16 cellular contexts compared by ENCODE assay signal in genomic region chr5:74286734-74287705, GRCh38.
DNase-seq lines count a peak whose midpoint lies in the region; ATAC-seq and TF ChIP-seq lines count a peak whose summit lies in the region.
"Had no signal": no experiment of that assay in that cellular context is flagged by ENCODE, and none has a peak within 500 bp of the region (broad histone marks: within the 10 kb centered on the region; RNA-seq: fewer than 3 reads in every experiment).

No MANE protein-coding gene starts in this region.

- no peaks in the 10 kb centered on the region for H3K27me3 Mint-ChIP-seq in chondrocyte (ENCODE audit: low read depth)
- H3K27me3 Mint-ChIP-seq in stimulated activated memory B cell treated with anti-CD40 and anti-IgM and Interleukin-4, amounts not matched to agents 10 μg/mL and 1 μg/mL and 100 μg/mL, for 72 hours: peaks cover 19% of the 10 kb centered on the region

- no peak for ATAC-seq in gastrocnemius medialis
- ATAC-seq in GM19463 (IDR thresholded peaks at IDR 0.05; ENCODE audit: unreplicated experiment): no peak
- ATAC-seq in stimulated activated memory B cell treated with anti-CD40 and anti-IgM and Interleukin-4, amounts not matched to agents 10 μg/mL and 1 μg/mL and 100 μg/mL, for 72 hours: no peak

- DNase-seq in DMS 273 treated with DMSO at 0.1 percent for 48 hours (lab: John Stamatoyannopoulos, UW): peak; percentile 34
- peak; percentile 88 to 94 for DNase-seq in NCI-H524 (lab: John Stamatoyannopoulos, UW)
- DNase-seq in chondrocyte (ENCODE audit: low spot score): no peak
- no peak for DNase-seq in gastrocnemius medialis
- no peak for DNase-seq in uterus
- DNase-seq: COR-L47, DMS79, HCEC 1CT, NCI-H1436 treated with DMSO at 0.1 percent for 48 hours, NCI-H2227 treated with DMSO at 0.1 percent for 48 hours, NCI-H526 treated with DMSO at 0.1 percent for 48 hours, RPMI8226, SW 1271 had no signal

- H3K36me3 ChIP-seq in gastrocnemius medialis (no peaks in the 10 kb centered on the region), uterus (no peaks in the 10 kb centered on the region)

- H3K4me3 ChIP-seq in gastrocnemius medialis (no peak overlapping the region), uterus (no peak overlapping the region)

- in situ Hi-C loops in gastrocnemius medialis (cut with MboI; ENCODE audit: low sequenced_read_pairs in 4 of 4): loop anchor here in 1 of 4 donors (25.0 kb wide), 1 partner anchor 350 kb away; the partner anchor contains the start of gene ENC1

- H3K4me1 Mint-ChIP-seq in chondrocyte (ENCODE audit: low read depth): peaks cover 46% of the 10 kb centered on the region
- no peaks in the 10 kb centered on the region for H3K4me1 Mint-ChIP-seq in stimulated activated memory B cell treated with anti-CD40 and anti-IgM and Interleukin-4, amounts not matched to agents 10 μg/mL and 1 μg/mL and 100 μg/mL, for 72 hours

- H3K36me3 Mint-ChIP-seq in chondrocyte (ENCODE audit: low read depth): no peaks in the 10 kb centered on the region
- H3K36me3 Mint-ChIP-seq in stimulated activated memory B cell treated with anti-CD40 and anti-IgM and Interleukin-4, amounts not matched to agents 10 μg/mL and 1 μg/mL and 100 μg/mL, for 72 hours: no peaks in the 10 kb centered on the region

- intact Hi-C loops in gastrocnemius medialis (cut with DNase I; ENCODE audit: low total_unique reads) (loop anchor here (5.0 kb wide), 1 partner anchor 40 kb away; no protein-coding TSS in a partner anchor), uterus (cut with DNase I; ENCODE audit: low total_unique reads) (no loop called here)

- no peaks in the 10 kb centered on the region for H3K9me3 ChIP-seq in gastrocnemius medialis
- H3K9me3 ChIP-seq in uterus: no peaks in the 10 kb centered on the region

- peaks cover 27 to 54% of the 10 kb centered on the region in 2 donors for H3K4me1 ChIP-seq in gastrocnemius medialis
- H3K4me1 ChIP-seq in uterus: no peaks in the 10 kb centered on the region

- no peaks in the 10 kb centered on the region for H3K9me3 Mint-ChIP-seq in chondrocyte (ENCODE audit: low read depth)
- no peaks in the 10 kb centered on the region for H3K9me3 Mint-ChIP-seq in stimulated activated memory B cell treated with anti-CD40 and anti-IgM and Interleukin-4, amounts not matched to agents 10 μg/mL and 1 μg/mL and 100 μg/mL, for 72 hours

- no peaks in the 10 kb centered on the region for H3K27me3 ChIP-seq in gastrocnemius medialis
- no peaks in the 10 kb centered on the region for H3K27me3 ChIP-seq in uterus

- peak overlapping the region; percentile 75 to 89 (median 77) for H3K27ac ChIP-seq in gastrocnemius medialis
- H3K27ac ChIP-seq in uterus: no peak overlapping the region
- H3K27ac ChIP-seq: HL-60 had no signal

- no peak overlapping the region for H3K4me3 Mint-ChIP-seq in chondrocyte (ENCODE audit: unreplicated experiment)
- no peak overlapping the region for H3K4me3 Mint-ChIP-seq in stimulated activated memory B cell treated with anti-CD40 and anti-IgM and Interleukin-4, amounts not matched to agents 10 μg/mL and 1 μg/mL and 100 μg/mL, for 72 hours

- TF ChIP-seq POLR2A in gastrocnemius medialis (IDR thresholded peaks at IDR 0.05) (no peak), uterus (IDR thresholded peaks at IDR 0.05) (no peak)

- H3K27ac Mint-ChIP-seq in chondrocyte (ENCODE audit: unreplicated experiment): peak overlapping the region; percentile 87
- H3K27ac Mint-ChIP-seq in stimulated activated memory B cell treated with anti-CD40 and anti-IgM and Interleukin-4, amounts not matched to agents 10 μg/mL and 1 μg/mL and 100 μg/mL, for 72 hours: no peak overlapping the region

- TF ChIP-seq CTCF in chondrocyte (IDR thresholded peaks at IDR 0.05) (no peak), gastrocnemius medialis (IDR thresholded peaks at IDR 0.05 in 4 of 5, conservative IDR thresholded peaks at IDR 0.05 in 1 of 5) (no peak), uterus (IDR thresholded peaks at IDR 0.05) (no peak)

Comparison
In these comparisons a context has a peak if more than half of its experiments do, and no peak if none do; other contexts are left out.
1. DNase-seq: peak in DMS 273 treated with DMSO at 0.1 percent for 48 hours (single experiment) and NCI-H524 (2 of 2); none in chondrocyte (single experiment), gastrocnemius medialis (0 of 2) and uterus (0 of 2).
2. H3K27ac ChIP-seq: peak in gastrocnemius medialis (4 of 4); none in uterus (0 of 2).